Comparison of ENCODE assay signal across 20 cellular contexts in the genomic region with DNA sequence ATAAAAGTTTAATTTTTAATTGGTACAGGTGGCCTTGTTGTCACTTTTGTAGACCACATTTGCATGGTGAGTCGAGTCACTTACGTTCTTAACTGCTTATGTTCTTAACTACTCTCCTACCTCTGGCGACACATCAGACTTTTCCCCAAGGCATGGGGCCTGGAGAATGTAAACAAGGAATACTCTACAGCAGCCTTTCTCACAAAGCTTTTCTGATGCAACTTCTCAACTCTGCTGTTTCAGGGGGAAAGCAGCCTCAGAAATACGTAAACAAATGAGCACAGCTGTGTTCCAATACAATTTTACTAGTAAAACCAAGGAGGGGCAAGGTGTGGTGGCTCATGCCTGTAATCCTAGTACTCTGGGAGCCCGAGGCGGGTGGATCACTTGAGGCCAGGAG. TPM values are rescaled to one million over a fixed set of nuclear protein-coding genes. Genes with fewer than 3 reads are reported as not detected.
"Had no signal": no experiment of that assay in that cellular context is flagged by ENCODE, and none has a peak within 500 bp of the region (broad histone marks: within the 10 kb centered on the region; RNA-seq: fewer than 3 reads in every experiment).

No MANE protein-coding gene starts in this region.

- H3K4me3 Mint-ChIP-seq: activated CD4-positive, alpha-beta T cell treated with anti-CD3 and anti-CD28 coated beads, Interleukin-2, amount 10 ng/mL, durations not matched to agents 24 days and 14 days; activated naive CD4-positive, alpha-beta T cell treated with anti-CD3 and anti-CD28 coated beads for 36 hours; central memory CD8-positive, alpha-beta T cell; immature natural killer cell; naive thymus-derived CD4-positive, alpha-beta T cell; type B pancreatic cell had no signal

- H3K27ac Mint-ChIP-seq: activated naive CD4-positive, alpha-beta T cell treated with anti-CD3 and anti-CD28 coated beads for 36 hours; activated T-helper 2 cell treated with anti-CD3 and anti-CD28 coated beads, Interferon-gamma antibody, Interleukin-2, Interleukin-4, amounts not matched to agents 10 μg/mL and 5 μg/mL and 100 μg/mL, durations not matched to agents 14 hours and 24 hours and 36 hours; type B pancreatic cell had no signal

- H3K9me3 Mint-ChIP-seq: activated CD4-positive, alpha-beta T cell treated with anti-CD3 and anti-CD28 coated beads, Interleukin-2, amount 10 ng/mL, durations not matched to agents 24 days and 14 days; activated naive CD4-positive, alpha-beta T cell treated with anti-CD3 and anti-CD28 coated beads for 36 hours; activated T-helper 2 cell treated with anti-CD3 and anti-CD28 coated beads, Interferon-gamma antibody, Interleukin-2, Interleukin-4, amounts not matched to agents 10 μg/mL and 5 μg/mL and 100 μg/mL, durations not matched to agents 14 hours and 24 hours and 36 hours; central memory CD8-positive, alpha-beta T cell; immature natural killer cell; type B pancreatic cell had no signal

- H3K27me3 Mint-ChIP-seq: activated CD4-positive, alpha-beta T cell treated with anti-CD3 and anti-CD28 coated beads, Interleukin-2, amount 10 ng/mL, durations not matched to agents 24 days and 14 days; central memory CD8-positive, alpha-beta T cell; naive thymus-derived CD4-positive, alpha-beta T cell; type B pancreatic cell had no signal

- DNase-seq: activated CD4-positive, alpha-beta T cell treated with anti-CD3 and anti-CD28 coated beads, Interleukin-2, amount 10 ng/mL, durations not matched to agents 24 days and 14 days; activated naive CD4-positive, alpha-beta T cell treated with anti-CD3 and anti-CD28 coated beads for 36 hours; heart left ventricle; immature natural killer cell; kidney glomerular epithelial cell; left ventricle myocardium inferior; naive thymus-derived CD4-positive, alpha-beta T cell; stimulated activated CD4-positive, alpha-beta T cell treated with anti-CD3 and anti-CD28 coated beads, Interleukin-4, amount 100 ng/mL, for 1 hour; T-helper 1 cell; T1000; testis had no signal

- ATAC-seq: gastroesophageal sphincter; heart left ventricle; naive thymus-derived CD4-positive, alpha-beta T cell; sciatic nerve had no signal

RNA-seq across cellular contexts. Expression of gene CPHXL2, which starts 36.2 kb away (rescaled TPM):
- total RNA-seq: activated CD4-positive, alpha-beta T cell treated with anti-CD3 and anti-CD28 coated beads, Interleukin-2, amount 10 ng/mL, durations not matched to agents 24 days and 14 days; activated CD8-positive, alpha-beta memory T cell treated with anti-CD3 and anti-CD28 coated beads for 36 hours; activated naive CD4-positive, alpha-beta T cell treated with anti-CD3 and anti-CD28 coated beads for 36 hours; activated T-helper 2 cell treated with anti-CD3 and anti-CD28 coated beads, Interferon-gamma antibody, Interleukin-2, Interleukin-4, amounts not matched to agents 10 μg/mL and 5 μg/mL and 100 μg/mL, durations not matched to agents 14 hours and 24 hours and 36 hours; ascending aorta; gastroesophageal sphincter; heart left ventricle; left ventricle myocardium inferior; mucosa of gallbladder; naive thymus-derived CD4-positive, alpha-beta T cell; sciatic nerve; smooth muscle cell had no signal
